In the genomic region with DNA sequence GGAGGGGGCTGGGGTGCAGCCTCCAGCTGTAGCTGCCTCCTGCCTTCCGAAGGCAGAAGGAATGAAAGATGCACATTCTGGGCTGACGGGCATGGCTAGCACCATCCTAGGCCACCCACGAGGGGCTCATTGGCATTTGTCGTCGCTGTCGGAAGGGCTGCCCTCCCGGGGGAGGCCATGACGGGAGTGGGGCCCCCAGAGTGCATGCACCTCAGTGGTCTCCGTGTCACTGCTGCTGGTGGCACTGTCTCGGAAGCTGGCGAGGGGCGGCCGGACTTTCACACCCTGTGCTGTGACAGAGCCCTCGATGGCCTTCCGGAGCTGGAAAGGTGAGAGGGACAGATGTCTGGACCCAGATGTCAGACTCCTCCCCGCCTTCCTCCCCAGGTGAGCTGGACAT, we compare ENCODE assay signal across 12 cellular contexts. TPM values are rescaled to one million over a fixed set of nuclear protein-coding genes. Genes with fewer than 3 reads are reported as not detected.
"Had no signal": no experiment of that assay in that cellular context is flagged by ENCODE, and none has a peak within 500 bp of the region (broad histone marks: within the 10 kb centered on the region; RNA-seq: fewer than 3 reads in every experiment).

No MANE protein-coding gene starts in this region.

- H3K27me3 Mint-ChIP-seq: activated naive CD8-positive, alpha-beta T cell treated with anti-CD3 and anti-CD28 coated beads, Interleukin-2, amount 50 U/mL, for 24 hours had no signal

- H3K27me3 ChIP-seq: esophagus muscularis mucosa, ovary, tibial artery had no signal

- H3K4me3 ChIP-seq: esophagus muscularis mucosa, lung, ovary, tibial artery had no signal

- H3K27ac Mint-ChIP-seq: activated naive CD8-positive, alpha-beta T cell treated with anti-CD3 and anti-CD28 coated beads, Interleukin-2, amount 50 U/mL, for 24 hours; stimulated activated effector memory CD8-positive, alpha-beta T cell treated with anti-CD3 and anti-CD28 coated beads, Interleukin-12 subunit alpha, Interleukin-12 subunit beta, amount 100 ng/mL, for 72 hours had no signal

- H3K27ac ChIP-seq: ovary had no signal

- H3K9me3 ChIP-seq: esophagus muscularis mucosa, ovary, tibial artery had no signal

- H3K36me3 ChIP-seq: ovary had no signal

- H3K9me3 Mint-ChIP-seq: activated naive CD8-positive, alpha-beta T cell treated with anti-CD3 and anti-CD28 coated beads, Interleukin-2, amount 50 U/mL, for 24 hours; neural crest cell; stimulated activated effector memory CD8-positive, alpha-beta T cell treated with anti-CD3 and anti-CD28 coated beads, Interleukin-12 subunit alpha, Interleukin-12 subunit beta, amount 100 ng/mL, for 72 hours had no signal

- H3K4me1 Mint-ChIP-seq: activated naive CD8-positive, alpha-beta T cell treated with anti-CD3 and anti-CD28 coated beads, Interleukin-2, amount 50 U/mL, for 24 hours had no signal

- H3K4me3 Mint-ChIP-seq: activated naive CD8-positive, alpha-beta T cell treated with anti-CD3 and anti-CD28 coated beads, Interleukin-2, amount 50 U/mL, for 24 hours; stimulated activated effector memory CD8-positive, alpha-beta T cell treated with anti-CD3 and anti-CD28 coated beads, Interleukin-12 subunit alpha, Interleukin-12 subunit beta, amount 100 ng/mL, for 72 hours had no signal

- DNase-seq: activated CD4-positive, CD25-positive, alpha-beta regulatory T cell treated with anti-CD3 and anti-CD28 coated beads, Interleukin-2, amount 50 U/mL, for 72 hours; activated naive CD4-positive, alpha-beta T cell treated with Interleukin-2 at 50 U/mL for 16 hours; activated naive CD8-positive, alpha-beta T cell treated with anti-CD3 and anti-CD28 coated beads, Interleukin-2, amount 50 U/mL, for 24 hours; activated T-cell treated with anti-CD3 and anti-CD28 coated beads for 4 hours; ovary; SIG-M5; tibial artery had no signal

RNA-seq across cellular contexts. Expression of gene THPO, which starts 31.5 kb away (rescaled TPM):
- total RNA-seq: glomerular endothelial cell had no signal
